11 cellular contexts compared by ENCODE assay signal in the genomic region with DNA sequence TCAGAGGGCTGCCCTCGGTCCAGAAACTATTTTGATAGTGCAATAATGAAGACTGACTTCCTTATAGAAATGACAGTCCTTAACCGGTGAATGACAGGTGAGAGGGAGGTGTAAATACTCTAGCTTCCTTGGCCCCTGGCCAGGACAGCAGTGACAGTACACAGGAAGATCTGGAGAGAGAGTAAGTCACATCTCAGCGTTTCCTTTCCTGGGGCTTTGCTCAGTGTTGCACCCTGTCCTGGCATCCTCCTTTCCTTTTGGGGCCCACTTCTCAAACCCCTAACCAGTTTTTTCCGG.
DNase-seq lines count a peak whose midpoint lies in the region; ATAC-seq lines count a peak whose summit lies in the region.
"Had no signal": no experiment of that assay in that cellular context is flagged by ENCODE, and none has a peak within 500 bp of the region (broad histone marks: within the 10 kb centered on the region; RNA-seq: fewer than 3 reads in every experiment).

No MANE protein-coding gene starts in this region.

- H3K36me3 Mint-ChIP-seq in T-cell = no peaks in the 10 kb centered on the region
- H3K36me3 Mint-ChIP-seq in activated naive CD4-positive, alpha-beta T cell treated with anti-CD3 and anti-CD28 coated beads, Interleukin-2, amount 10 ng/mL, durations not matched to agents 7 days and 5 days = no peaks in the 10 kb centered on the region

- POLR2A ChIA-PET in T-cell (lab: Charles Lee) = no interaction called here

- peak; percentile 31 for DNase-seq in KG1 (lab: John Stamatoyannopoulos, UW)
- peak in 33 of 34 experiments; percentile 12 to 69 (median 32) for DNase-seq in T-cell
- DNase-seq in activated naive CD4-positive, alpha-beta T cell treated with anti-CD3 and anti-CD28 coated beads, Interleukin-2, amount 10 ng/mL, durations not matched to agents 7 days and 5 days = peak; percentile 36
- DNase-seq in stimulated activated CD8-positive, alpha-beta memory T cell treated with anti-CD3 and anti-CD28 coated beads, Interleukin-4, amount 100 ng/mL, for 48 hours = peak; percentile 63
- DNase-seq in H4 (ENCODE audit: low spot score) = no peak
- DNase-seq in ACHN = no peak
- DNase-seq: brain microvascular endothelial cell, kidney, MV-4-11 had no signal

- H3K4me3 Mint-ChIP-seq in T-cell = peak overlapping the region in 2 of 3 donors; percentile 18 to 77
- H3K4me3 Mint-ChIP-seq in activated naive CD4-positive, alpha-beta T cell treated with anti-CD3 and anti-CD28 coated beads, Interleukin-2, amount 10 ng/mL, durations not matched to agents 7 days and 5 days = no peak overlapping the region

- H3K27ac Mint-ChIP-seq in T-cell = peak overlapping the region in 1 of 2 donors; percentile 68
- peak overlapping the region; percentile 50 for H3K27ac Mint-ChIP-seq in activated naive CD4-positive, alpha-beta T cell treated with anti-CD3 and anti-CD28 coated beads, Interleukin-2, amount 10 ng/mL, durations not matched to agents 7 days and 5 days

- no peaks in the 10 kb centered on the region for H3K27me3 Mint-ChIP-seq in T-cell
- H3K27me3 Mint-ChIP-seq in activated naive CD4-positive, alpha-beta T cell treated with anti-CD3 and anti-CD28 coated beads, Interleukin-2, amount 10 ng/mL, durations not matched to agents 7 days and 5 days = no peaks in the 10 kb centered on the region

- peak; percentile 46 to 80 (median 65) for ATAC-seq in T-cell (replicated peaks in 1 of 4)
- no peak for ATAC-seq in HG02588 (IDR thresholded peaks at IDR 0.05; ENCODE audit: unreplicated experiment)
- ATAC-seq: HCT116 had no signal

- H3K9me3 Mint-ChIP-seq in T-cell = no peaks in the 10 kb centered on the region
- H3K9me3 Mint-ChIP-seq in activated naive CD4-positive, alpha-beta T cell treated with anti-CD3 and anti-CD28 coated beads, Interleukin-2, amount 10 ng/mL, durations not matched to agents 7 days and 5 days = no peaks in the 10 kb centered on the region

- CTCF ChIA-PET in T-cell (lab: Charles Lee) = interaction anchor here in 1 of 2 donors (0.5 to 0.6 kb wide), 3 partner anchors 39 to 526 kb away, joined by 3 read pairs; no protein-coding TSS in a partner anchor
- CTCF ChIA-PET in activated naive CD4-positive, alpha-beta T cell treated with anti-CD3 and anti-CD28 coated beads, Interleukin-2, amount 10 ng/mL, durations not matched to agents 7 days and 5 days (lab: Charles Lee) = no interaction called here

- H3K4me1 Mint-ChIP-seq in T-cell = peaks cover 54 to 59% (median 57%) of the 10 kb centered on the region in 3 donors
- H3K4me1 Mint-ChIP-seq in activated naive CD4-positive, alpha-beta T cell treated with anti-CD3 and anti-CD28 coated beads, Interleukin-2, amount 10 ng/mL, durations not matched to agents 7 days and 5 days = peaks cover 60% of the 10 kb centered on the region

- in situ Hi-C loops in ACHN (cut with HindIII; ENCODE audit: low pct_ligation_motif_present, low pct_unique_long_range_greater_than_20kb, low sequenced_read_pairs) = no loop called here

Comparison
In these comparisons a context has a peak if more than half of its experiments do, and no peak if none do; other contexts are left out.
1. DNase-seq: peak in KG1 (single experiment), T-cell (33 of 34), activated naive CD4-positive, alpha-beta T cell treated with anti-CD3 and anti-CD28 coated beads, Interleukin-2, amount 10 ng/mL, durations not matched to agents 7 days and 5 days (single experiment) and stimulated activated CD8-positive, alpha-beta memory T cell treated with anti-CD3 and anti-CD28 coated beads, Interleukin-4, amount 100 ng/mL, for 48 hours (single experiment); none in H4 (single experiment) and ACHN (single experiment).